9 cellular contexts compared by ENCODE assay signal in genomic region chr9:126517751-126518261, GRCh38.
A peak's percentile ranks its signal among the peaks of the same experiment; 100 is the strongest.
DNase-seq lines count a peak whose midpoint lies in the region; ATAC-seq and TF ChIP-seq lines count a peak whose summit lies in the region.
"Had no signal": no experiment of that assay in that cellular context is flagged by ENCODE, and none has a peak within 500 bp of the region (broad histone marks: within the 10 kb centered on the region; RNA-seq: fewer than 3 reads in every experiment).

No MANE protein-coding gene starts in this region.

- H3F3A ChIP-seq in OCI-LY1 (ENCODE audit: insufficient read depth, low read length) (no peaks in the 10 kb centered on the region), smooth muscle cell (ENCODE audit: low read depth) (peaks cover 8% of the 10 kb centered on the region)

- H3K4me2 ChIP-seq in OCI-LY1 (ENCODE audit: low read length) (peak overlapping the region; percentile 50), fibroblast of lung (ENCODE audit: extremely low read depth, insufficient read depth, low read length) (peak overlapping the region; percentile 89), smooth muscle cell (peak overlapping the region; percentile 87)

- 44% methylated on average over 9 of the region's 9 CpGs for WGBS in smooth muscle cell (ENCODE audit: low lambda C conversion rate)

- peak overlapping the region; percentile 71 for H3K4me3 Mint-ChIP-seq in T-helper 1 cell treated with Interleukin-12 subunit alpha and Interleukin-12 subunit beta and Interleukin-4 antibody, amounts not matched to agents 30 μg/mL and 1 μg/mL, for 36 hours

- H3K79me2 ChIP-seq in OCI-LY1 (ENCODE audit: insufficient read depth, low read length): no peaks in the 10 kb centered on the region
- no peaks in the 10 kb centered on the region for H3K79me2 ChIP-seq in fibroblast of lung (ENCODE audit: control insufficient read depth, insufficient read depth, low read length)
- no peaks in the 10 kb centered on the region for H3K79me2 ChIP-seq in smooth muscle cell (ENCODE audit: low read depth)

- no peak overlapping the region for H2AFZ ChIP-seq in OCI-LY1 (ENCODE audit: low read length)
- H2AFZ ChIP-seq in fibroblast of lung (ENCODE audit: low read length): no peak overlapping the region
- no peak overlapping the region for H2AFZ ChIP-seq in smooth muscle cell (ENCODE audit: low read depth)

- no peaks in the 10 kb centered on the region for H3K9me2 ChIP-seq in OCI-LY1 (ENCODE audit: low read depth, low read length)

- H3K27ac ChIP-seq in OCI-LY1 (ENCODE audit: low read depth, low read length, poor library complexity, severe bottlenecking) (no peak overlapping the region), fibroblast of lung (ENCODE audit: insufficient read depth, low read length) (no peak overlapping the region), smooth muscle cell (ENCODE audit: low read depth) (peak overlapping the region; percentile 62)

- no peak overlapping the region for H3K27ac Mint-ChIP-seq in T-helper 1 cell treated with Interleukin-12 subunit alpha and Interleukin-12 subunit beta and Interleukin-4 antibody, amounts not matched to agents 30 μg/mL and 1 μg/mL, for 36 hours

- H3K27me3 ChIP-seq in OCI-LY1 (ENCODE audit: insufficient read depth, low read length) (peaks cover 13% of the 10 kb centered on the region), fibroblast of lung (ENCODE audit: control insufficient read depth, insufficient read depth, low read length) (peaks cover 27% of the 10 kb centered on the region), smooth muscle cell (ENCODE audit: low read depth) (peaks cover 11% of the 10 kb centered on the region)

- TF ChIP-seq CTCF in OCI-LY1 (IDR thresholded peaks at IDR 0.05; ENCODE audit: low read length) (no peak), fibroblast of lung (conservative IDR thresholded peaks at IDR 0.05 in 1 of 2, IDR thresholded peaks at IDR 0.05 in 1 of 2; ENCODE audit: low read depth in 1 of 2, low read length in 2 of 2) (no peak), smooth muscle cell (IDR thresholded peaks at IDR 0.05; ENCODE audit: borderline replicate concordance, insufficient read depth, poor library complexity, severe bottlenecking) (no peak)

- no peaks in the 10 kb centered on the region for H4K20me1 ChIP-seq in OCI-LY1 (ENCODE audit: insufficient read depth, low read length)
- H4K20me1 ChIP-seq in fibroblast of lung (ENCODE audit: control insufficient read depth, extremely low read depth, insufficient read depth, low read length): no peaks in the 10 kb centered on the region
- H4K20me1 ChIP-seq in smooth muscle cell (ENCODE audit: low read depth): no peaks in the 10 kb centered on the region

- no peaks in the 10 kb centered on the region for H3K36me3 ChIP-seq in OCI-LY1 (ENCODE audit: insufficient read depth, low read length)
- no peaks in the 10 kb centered on the region for H3K36me3 ChIP-seq in fibroblast of lung (ENCODE audit: control insufficient read depth, insufficient read depth, low read length)
- no peaks in the 10 kb centered on the region for H3K36me3 ChIP-seq in smooth muscle cell (ENCODE audit: low read depth)

- H3K9me3 ChIP-seq in OCI-LY1 (ENCODE audit: low read length) (no peaks in the 10 kb centered on the region), fibroblast of lung (ENCODE audit: control insufficient read depth, insufficient read depth, low read depth, low read length) (no peaks in the 10 kb centered on the region), smooth muscle cell (replicated peaks; ENCODE audit: low read depth) (no peaks in the 10 kb centered on the region)

- H3K4me1 ChIP-seq in OCI-LY1 (ENCODE audit: insufficient read depth, low read length, severe bottlenecking): peaks cover 5% of the 10 kb centered on the region
- peaks cover 8% of the 10 kb centered on the region for H3K4me1 ChIP-seq in fibroblast of lung (ENCODE audit: control insufficient read depth, extremely low read depth, insufficient read depth, low read length)
- H3K4me1 ChIP-seq in smooth muscle cell (ENCODE audit: low read depth): peaks cover 34% of the 10 kb centered on the region

- peaks cover 62% of the 10 kb centered on the region for H3K27me3 Mint-ChIP-seq in T-helper 1 cell treated with Interleukin-12 subunit alpha and Interleukin-12 subunit beta and Interleukin-4 antibody, amounts not matched to agents 30 μg/mL and 1 μg/mL, for 36 hours (ENCODE audit: low read depth)

- H3K4me3 ChIP-seq in OCI-LY1 (ENCODE audit: low read depth, low read length, poor library complexity, severe bottlenecking): peak overlapping the region; percentile 4
- peak overlapping the region; percentile 24 to 60 (median 40) for H3K4me3 ChIP-seq in fibroblast of lung (replicated peaks in 1 of 4; ENCODE audit: control extremely low read depth in 1 of 4, insufficient read depth in 1 of 4, low read depth in 3 of 4, low read length in 4 of 4)
- H3K4me3 ChIP-seq in smooth muscle cell: peak overlapping the region; percentile 47

- no peaks in the 10 kb centered on the region for H3K36me3 Mint-ChIP-seq in T-helper 1 cell treated with Interleukin-12 subunit alpha and Interleukin-12 subunit beta and Interleukin-4 antibody, amounts not matched to agents 30 μg/mL and 1 μg/mL, for 36 hours (ENCODE audit: low read depth)

- peaks cover 19% of the 10 kb centered on the region for H3K4me1 Mint-ChIP-seq in T-helper 1 cell treated with Interleukin-12 subunit alpha and Interleukin-12 subunit beta and Interleukin-4 antibody, amounts not matched to agents 30 μg/mL and 1 μg/mL, for 36 hours (ENCODE audit: low read depth)

- H3K9ac ChIP-seq in OCI-LY1 (ENCODE audit: low read length): no peak overlapping the region
- H3K9ac ChIP-seq in fibroblast of lung (ENCODE audit: insufficient read depth, low read length): no peak overlapping the region
- H3K9ac ChIP-seq in smooth muscle cell (ENCODE audit: low read depth): no peak overlapping the region

- DNase-seq in T-helper 1 cell (no peak), fibroblast of lung (ENCODE audit: low read depth in 2 of 2) (no peak), smooth muscle cell (lab: John Stamatoyannopoulos, UW; ENCODE audit: unreplicated experiment) (no peak), dedifferentiated amniotic fluid mesenchymal stem cell (ENCODE audit: extremely low spot score) (no peak)
- DNase-seq in activated CD4-positive, CD25-positive, alpha-beta regulatory T cell (lab: John Stamatoyannopoulos, UW): no peak
- DNase-seq: NCI-H1436 had no signal

- H3K9me3 Mint-ChIP-seq in T-helper 1 cell treated with Interleukin-12 subunit alpha and Interleukin-12 subunit beta and Interleukin-4 antibody, amounts not matched to agents 30 μg/mL and 1 μg/mL, for 36 hours: no peaks in the 10 kb centered on the region

- no peak for ATAC-seq in HG02973 (IDR thresholded peaks at IDR 0.05; ENCODE audit: unreplicated experiment)
